Comparison of ENCODE assay signal across 1 cellular context in the genomic region with DNA sequence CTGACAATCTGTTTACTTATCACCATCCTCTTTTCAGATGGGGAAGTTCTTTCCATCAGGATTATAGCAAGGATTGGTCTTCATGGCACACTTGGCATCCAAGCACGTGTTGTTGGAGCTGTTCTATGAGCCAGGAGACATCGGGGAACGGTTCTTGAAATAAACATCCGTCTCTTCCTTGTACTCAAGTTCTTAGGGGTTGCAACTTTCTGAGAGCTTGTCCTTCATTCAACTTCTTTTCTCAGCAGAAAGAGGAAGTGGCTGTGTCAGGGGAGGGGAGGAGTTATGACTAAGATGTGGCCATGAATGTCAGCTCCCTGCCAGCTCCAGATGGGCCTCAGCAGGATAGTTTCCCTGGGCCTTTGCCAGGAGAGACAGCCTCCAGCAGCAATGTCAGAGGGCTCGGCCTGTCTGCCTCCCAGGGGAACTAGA.
TF ChIP-seq lines count a peak whose summit lies in the region.
"Not testable (repeated sequence)": the region's sequence is repeated elsewhere in the genome, so short reads cannot be mapped to it uniquely, and the experiment has no call there.

No MANE protein-coding gene starts in this region.

TF ChIP-seq in K562, 482 proteins besides CTCF, POLR2A, EP300 and RAD21:
- TF ChIP-seq SPI1 (IDR thresholded peaks at IDR 0.05; ENCODE audit: borderline replicate concordance, low read depth, low read length) (peak; percentile 95), FOSL1 (tag; conservative IDR thresholded peaks at IDR 0.05) (0 out of 2 replicates have a peak, but pooled peaks have one; percentile 13), JUND (tag; IDR thresholded peaks at IDR 0.05; ENCODE audit: borderline replicate concordance, low read depth, low read length) (peak; percentile 18; the same call in 1 of the 3 replicates), PHF8 (IDR thresholded peaks at IDR 0.05; ENCODE audit: borderline replicate concordance, low read length) (peak; percentile 27; the same call in 1 of the 2 replicates)
- TF ChIP-seq JUND (IDR thresholded peaks at IDR 0.05; ENCODE audit: borderline replicate concordance, low read depth, low read length), result not testable (repeated sequence)
